ENCODE assay signal across 13 cellular contexts in genomic region chr2:138391956-138392355, GRCh38.
"Had no signal": no experiment of that assay in that cellular context is flagged by ENCODE, and none has a peak within 500 bp of the region (broad histone marks: within the 10 kb centered on the region; RNA-seq: fewer than 3 reads in every experiment).

No MANE protein-coding gene starts in this region.

- H3K4me2 ChIP-seq: neural progenitor cell had no signal

- ATAC-seq: gastroesophageal sphincter, pancreas had no signal

- H3K36me3 ChIP-seq: esophagus squamous epithelium, gastroesophageal sphincter, neural progenitor cell, pancreas, stomach, thoracic aorta had no signal

- DNase-seq: activated CD4-positive, alpha-beta T cell treated with anti-CD3 and anti-CD28 coated beads, Interleukin-2, amount 50 U/mL, for 4 hours; activated CD4-positive, CD25-positive, alpha-beta regulatory T cell treated with anti-CD3 and anti-CD28 coated beads, Interleukin-2, amount 50 U/mL, for 72 hours; activated effector memory CD4-positive, alpha-beta T cell treated with Interleukin-2 at 50 U/mL for 16 hours; activated T-cell treated with anti-CD3 and anti-CD28 coated beads, Interleukin-2, amount 50 U/mL, for 24 hours; endodermal cell; esophagus squamous epithelium; kidney; pancreas; retina; stomach had no signal

- H3K27me3 ChIP-seq: esophagus squamous epithelium, gastroesophageal sphincter, neural progenitor cell, pancreas, stomach had no signal

- H3K27ac ChIP-seq: esophagus squamous epithelium, gastroesophageal sphincter, neural progenitor cell, pancreas, stomach, thoracic aorta had no signal

- H3K9ac ChIP-seq: neural progenitor cell had no signal

- H3K4me3 ChIP-seq: esophagus squamous epithelium, gastroesophageal sphincter, neural progenitor cell, pancreas, stomach, thoracic aorta had no signal

- H3K9me3 ChIP-seq: esophagus squamous epithelium, gastroesophageal sphincter, pancreas, stomach, thoracic aorta had no signal

- H2AFZ ChIP-seq: neural progenitor cell had no signal

- H3K4me1 ChIP-seq: neural progenitor cell, pancreas, stomach had no signal
